In the genomic region with DNA sequence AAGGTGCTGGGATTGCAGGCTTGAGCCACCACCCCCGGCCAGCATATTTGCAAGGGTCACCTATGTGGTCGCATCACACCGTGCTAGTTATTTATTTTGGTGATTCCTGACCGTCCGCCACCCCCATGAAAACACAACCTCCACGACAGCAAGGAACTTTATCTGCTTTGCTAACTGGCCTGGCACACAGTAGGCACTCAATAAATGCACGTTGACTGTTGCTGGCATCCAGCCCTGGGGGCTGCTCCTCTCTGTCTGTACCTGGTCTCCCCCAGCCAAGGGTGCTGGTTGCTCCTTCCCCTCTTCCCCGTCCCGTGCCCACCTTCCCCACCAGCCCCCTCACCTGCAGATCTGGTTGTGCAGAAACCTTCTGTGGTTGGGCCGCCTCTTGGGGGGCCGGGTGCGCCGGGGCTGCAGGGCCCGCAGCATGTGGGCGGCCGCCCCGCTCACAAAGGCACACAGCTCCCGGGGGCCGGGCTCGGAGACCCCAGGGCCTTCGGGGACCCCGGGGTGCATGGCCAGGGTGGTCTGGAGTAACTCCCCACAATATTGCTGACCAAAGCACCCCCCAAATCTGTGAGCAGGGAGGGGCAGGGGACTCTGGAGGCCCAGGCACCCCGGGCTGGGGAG, we compare ENCODE assay signal across 1 cellular context.
TF ChIP-seq lines count a peak whose summit lies in the region.

No MANE protein-coding gene starts in this region.

TF ChIP-seq in H1, 55 proteins besides CTCF, POLR2A, EP300 and RAD21:
- TF ChIP-seq, protein P1, sequence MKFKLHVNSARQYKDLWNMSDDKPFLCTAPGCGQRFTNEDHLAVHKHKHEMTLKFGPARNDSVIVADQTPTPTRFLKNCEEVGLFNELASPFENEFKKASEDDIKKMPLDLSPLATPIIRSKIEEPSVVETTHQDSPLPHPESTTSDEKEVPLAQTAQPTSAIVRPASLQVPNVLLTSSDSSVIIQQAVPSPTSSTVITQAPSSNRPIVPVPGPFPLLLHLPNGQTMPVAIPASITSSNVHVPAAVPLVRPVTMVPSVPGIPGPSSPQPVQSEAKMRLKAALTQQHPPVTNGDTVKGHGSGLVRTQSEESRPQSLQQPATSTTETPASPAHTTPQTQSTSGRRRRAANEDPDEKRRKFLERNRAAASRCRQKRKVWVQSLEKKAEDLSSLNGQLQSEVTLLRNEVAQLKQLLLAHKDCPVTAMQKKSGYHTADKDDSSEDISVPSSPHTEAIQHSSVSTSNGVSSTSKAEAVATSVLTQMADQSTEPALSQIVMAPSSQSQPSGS (IDR thresholded peaks at IDR 0.05; ENCODE audit: low read length) = no peak
- TF ChIP-seq SP1 (IDR thresholded peaks at IDR 0.05; ENCODE audit: low read depth, low read length) = no peak
- TF ChIP-seq, protein P2, sequence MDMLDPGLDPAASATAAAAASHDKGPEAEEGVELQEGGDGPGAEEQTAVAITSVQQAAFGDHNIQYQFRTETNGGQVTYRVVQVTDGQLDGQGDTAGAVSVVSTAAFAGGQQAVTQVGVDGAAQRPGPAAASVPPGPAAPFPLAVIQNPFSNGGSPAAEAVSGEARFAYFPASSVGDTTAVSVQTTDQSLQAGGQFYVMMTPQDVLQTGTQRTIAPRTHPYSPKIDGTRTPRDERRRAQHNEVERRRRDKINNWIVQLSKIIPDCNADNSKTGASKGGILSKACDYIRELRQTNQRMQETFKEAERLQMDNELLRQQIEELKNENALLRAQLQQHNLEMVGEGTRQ (IDR thresholded peaks at IDR 0.05; ENCODE audit: low read length) = no peak
- no peak for TF ChIP-seq RBBP5 (IDR thresholded peaks at IDR 0.05; ENCODE audit: borderline replicate concordance, low read depth, low read length)
- no peak for TF ChIP-seq YY1 (IDR thresholded peaks at IDR 0.05; ENCODE audit: low read depth, low read length)
- TF ChIP-seq MAFK (IDR thresholded peaks at IDR 0.05; ENCODE audit: low read depth, low read length) = no peak
- no peak for TF ChIP-seq SAP30 (IDR thresholded peaks at IDR 0.05; ENCODE audit: insufficient read depth, insufficient replicate concordance, low read length)
- TF ChIP-seq GTF2F1 (IDR thresholded peaks at IDR 0.05; ENCODE audit: borderline replicate concordance, low read depth, low read length) = no peak
- TF ChIP-seq CHD1 (IDR thresholded peaks at IDR 0.05; ENCODE audit: low read depth, low read length) = no peak
- no peak for TF ChIP-seq CREB1 (IDR thresholded peaks at IDR 0.05)
- TF ChIP-seq CBX5 (IDR thresholded peaks at IDR 0.05; ENCODE audit: low read depth, low read length) = no peak
- TF ChIP-seq EZH2 (IDR thresholded peaks at IDR 0.05; ENCODE audit: low read depth, low read length, severe bottlenecking) = no peak
- no peak for TF ChIP-seq BRCA1 (IDR thresholded peaks at IDR 0.05; ENCODE audit: low read depth, low read length)
- no peak for TF ChIP-seq RNF2 (IDR thresholded peaks at IDR 0.05; ENCODE audit: borderline replicate concordance, low read depth, low read length, missing control alignments, poor library complexity, severe bottlenecking)
